In the genomic region with DNA sequence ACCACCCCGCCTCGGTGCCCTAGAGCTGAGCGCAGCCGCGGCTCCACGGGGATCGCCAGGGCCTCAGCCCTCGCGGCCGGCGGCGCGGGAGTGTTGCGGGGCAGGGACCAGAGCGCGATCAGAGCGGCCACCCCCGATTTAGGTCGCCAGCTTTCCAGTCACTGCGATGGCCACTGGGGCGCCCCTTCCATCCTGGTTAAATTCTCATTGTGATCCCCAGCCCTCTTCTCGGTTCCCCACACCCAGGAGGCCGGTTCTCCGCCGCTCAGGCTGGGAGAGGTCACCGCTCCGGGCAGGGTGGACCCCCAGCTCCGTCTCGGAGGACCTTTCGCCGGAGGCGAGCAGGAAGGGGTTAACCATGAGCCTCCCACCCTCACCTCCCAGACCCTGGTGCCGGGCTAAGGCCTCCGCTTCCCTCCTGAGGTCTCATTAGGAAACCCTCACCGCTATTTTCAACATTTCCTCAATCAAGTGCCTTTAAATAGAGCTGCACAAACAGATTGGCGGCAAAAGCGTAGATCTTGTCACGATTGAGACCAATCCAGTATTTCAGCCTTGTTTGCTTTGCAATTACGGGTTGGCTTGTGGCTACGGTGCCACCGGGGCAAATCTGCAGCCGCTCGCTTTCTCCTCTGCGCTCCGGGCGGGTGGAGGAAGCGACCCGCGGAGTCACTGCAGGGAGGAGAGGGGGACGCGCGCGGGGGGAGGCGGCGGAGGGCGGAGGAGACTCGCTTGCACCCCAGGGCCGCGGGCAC, we compare ENCODE assay signal across 1 cellular context.
TF ChIP-seq lines count a peak whose summit lies in the region.

No MANE protein-coding gene starts in this region.

TF ChIP-seq in HEK293, 187 proteins besides CTCF, POLR2A, EP300 and RAD21 (continued from another document and continues in another):
- TF ChIP-seq, protein P1, sequence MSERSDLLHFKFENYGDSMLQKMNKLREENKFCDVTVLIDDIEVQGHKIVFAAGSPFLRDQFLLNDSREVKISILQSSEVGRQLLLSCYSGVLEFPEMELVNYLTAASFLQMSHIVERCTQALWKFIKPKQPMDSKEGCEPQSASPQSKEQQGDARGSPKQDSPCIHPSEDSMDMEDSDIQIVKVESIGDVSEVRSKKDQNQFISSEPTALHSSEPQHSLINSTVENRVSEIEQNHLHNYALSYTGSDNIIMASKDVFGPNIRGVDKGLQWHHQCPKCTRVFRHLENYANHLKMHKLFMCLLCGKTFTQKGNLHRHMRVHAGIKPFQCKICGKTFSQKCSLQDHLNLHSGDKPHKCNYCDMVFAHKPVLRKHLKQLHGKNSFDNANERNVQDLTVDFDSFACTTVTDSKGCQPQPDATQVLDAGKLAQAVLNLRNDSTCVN (tag by site-specific recombination; optimal IDR thresholded peaks at IDR 0.05) = peak; percentile 69
- TF ChIP-seq SALL2 (tag by site-specific recombination; IDR thresholded peaks at IDR 0.05; ENCODE audit: borderline replicate concordance) (no peak), ZNF623 (tag by site-specific recombination; IDR thresholded peaks at IDR 0.05) (no peak), GLIS1 (tag by site-specific recombination; IDR thresholded peaks at IDR 0.05) (peak; percentile 17; the same call in 1 of the 2 replicates), MZF1 (tag by site-specific recombination; IDR thresholded peaks at IDR 0.05; ENCODE audit: borderline replicate concordance) (no peak), ZNF202 (tag by site-specific recombination; IDR thresholded peaks at IDR 0.05; ENCODE audit: borderline replicate concordance) (peak; percentile 78; the same call in 1 of the 2 replicates), KLF8 (tag by site-specific recombination; IDR thresholded peaks at IDR 0.05) (no peak), ZFP69B (tag by site-specific recombination; IDR thresholded peaks at IDR 0.05) (no peak), ZNF707 (tag by site-specific recombination; IDR thresholded peaks at IDR 0.05) (no peak), ZBTB17 (tag by site-specific recombination; IDR thresholded peaks at IDR 0.05) (peak; percentile 35; the same call in 1 of the 2 replicates), ZIC2 (tag by site-specific recombination; IDR thresholded peaks at IDR 0.05) (peak; percentile 90), ZNF473 (tag by site-specific recombination; IDR thresholded peaks at IDR 0.05) (no peak), ZNF394 (tag by site-specific recombination; IDR thresholded peaks at IDR 0.05; ENCODE audit: borderline replicate concordance) (no peak), ZNF624 (tag by site-specific recombination; IDR thresholded peaks at IDR 0.05) (no peak), ZXDB (tag by site-specific recombination; IDR thresholded peaks at IDR 0.05) (no peak), ZNF423 (tag by site-specific recombination; IDR thresholded peaks at IDR 0.05) (peak; percentile 79), YY1 (tag by site-specific recombination; IDR thresholded peaks at IDR 0.05) (no peak), ZNF132 (tag by site-specific recombination; IDR thresholded peaks at IDR 0.05; ENCODE audit: borderline replicate concordance) (no peak), ZNF561 (tag by site-specific recombination; IDR thresholded peaks at IDR 0.05; ENCODE audit: borderline replicate concordance) (no peak), ZNF37A (tag by site-specific recombination; IDR thresholded peaks at IDR 0.05) (no peak), SP7 (tag by site-specific recombination; IDR thresholded peaks at IDR 0.05) (no peak), ZNF521 (tag by site-specific recombination; IDR thresholded peaks at IDR 0.05) (no peak), HOXC10 (CRISPR knock-in tag; IDR thresholded peaks at IDR 0.05) (no peak)
- TF ChIP-seq, protein P2, sequence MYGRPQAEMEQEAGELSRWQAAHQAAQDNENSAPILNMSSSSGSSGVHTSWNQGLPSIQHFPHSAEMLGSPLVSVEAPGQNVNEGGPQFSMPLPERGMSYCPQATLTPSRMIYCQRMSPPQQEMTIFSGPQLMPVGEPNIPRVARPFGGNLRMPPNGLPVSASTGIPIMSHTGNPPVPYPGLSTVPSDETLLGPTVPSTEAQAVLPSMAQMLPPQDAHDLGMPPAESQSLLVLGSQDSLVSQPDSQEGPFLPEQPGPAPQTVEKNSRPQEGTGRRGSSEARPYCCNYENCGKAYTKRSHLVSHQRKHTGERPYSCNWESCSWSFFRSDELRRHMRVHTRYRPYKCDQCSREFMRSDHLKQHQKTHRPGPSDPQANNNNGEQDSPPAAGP (tag by site-specific recombination; IDR thresholded peaks at IDR 0.05) = no peak
- TF ChIP-seq, protein P3, sequence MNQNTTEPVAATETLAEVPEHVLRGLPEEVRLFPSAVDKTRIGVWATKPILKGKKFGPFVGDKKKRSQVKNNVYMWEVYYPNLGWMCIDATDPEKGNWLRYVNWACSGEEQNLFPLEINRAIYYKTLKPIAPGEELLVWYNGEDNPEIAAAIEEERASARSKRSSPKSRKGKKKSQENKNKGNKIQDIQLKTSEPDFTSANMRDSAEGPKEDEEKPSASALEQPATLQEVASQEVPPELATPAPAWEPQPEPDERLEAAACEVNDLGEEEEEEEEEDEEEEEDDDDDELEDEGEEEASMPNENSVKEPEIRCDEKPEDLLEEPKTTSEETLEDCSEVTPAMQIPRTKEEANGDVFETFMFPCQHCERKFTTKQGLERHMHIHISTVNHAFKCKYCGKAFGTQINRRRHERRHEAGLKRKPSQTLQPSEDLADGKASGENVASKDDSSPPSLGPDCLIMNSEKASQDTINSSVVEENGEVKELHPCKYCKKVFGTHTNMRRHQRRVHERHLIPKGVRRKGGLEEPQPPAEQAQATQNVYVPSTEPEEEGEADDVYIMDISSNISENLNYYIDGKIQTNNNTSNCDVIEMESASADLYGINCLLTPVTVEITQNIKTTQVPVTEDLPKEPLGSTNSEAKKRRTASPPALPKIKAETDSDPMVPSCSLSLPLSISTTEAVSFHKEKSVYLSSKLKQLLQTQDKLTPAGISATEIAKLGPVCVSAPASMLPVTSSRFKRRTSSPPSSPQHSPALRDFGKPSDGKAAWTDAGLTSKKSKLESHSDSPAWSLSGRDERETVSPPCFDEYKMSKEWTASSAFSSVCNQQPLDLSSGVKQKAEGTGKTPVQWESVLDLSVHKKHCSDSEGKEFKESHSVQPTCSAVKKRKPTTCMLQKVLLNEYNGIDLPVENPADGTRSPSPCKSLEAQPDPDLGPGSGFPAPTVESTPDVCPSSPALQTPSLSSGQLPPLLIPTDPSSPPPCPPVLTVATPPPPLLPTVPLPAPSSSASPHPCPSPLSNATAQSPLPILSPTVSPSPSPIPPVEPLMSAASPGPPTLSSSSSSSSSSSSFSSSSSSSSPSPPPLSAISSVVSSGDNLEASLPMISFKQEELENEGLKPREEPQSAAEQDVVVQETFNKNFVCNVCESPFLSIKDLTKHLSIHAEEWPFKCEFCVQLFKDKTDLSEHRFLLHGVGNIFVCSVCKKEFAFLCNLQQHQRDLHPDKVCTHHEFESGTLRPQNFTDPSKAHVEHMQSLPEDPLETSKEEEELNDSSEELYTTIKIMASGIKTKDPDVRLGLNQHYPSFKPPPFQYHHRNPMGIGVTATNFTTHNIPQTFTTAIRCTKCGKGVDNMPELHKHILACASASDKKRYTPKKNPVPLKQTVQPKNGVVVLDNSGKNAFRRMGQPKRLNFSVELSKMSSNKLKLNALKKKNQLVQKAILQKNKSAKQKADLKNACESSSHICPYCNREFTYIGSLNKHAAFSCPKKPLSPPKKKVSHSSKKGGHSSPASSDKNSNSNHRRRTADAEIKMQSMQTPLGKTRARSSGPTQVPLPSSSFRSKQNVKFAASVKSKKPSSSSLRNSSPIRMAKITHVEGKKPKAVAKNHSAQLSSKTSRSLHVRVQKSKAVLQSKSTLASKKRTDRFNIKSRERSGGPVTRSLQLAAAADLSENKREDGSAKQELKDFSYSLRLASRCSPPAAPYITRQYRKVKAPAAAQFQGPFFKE (tag by site-specific recombination; IDR thresholded peaks at IDR 0.05; ENCODE audit: borderline replicate concordance) = no peak
- TF ChIP-seq, protein P4, sequence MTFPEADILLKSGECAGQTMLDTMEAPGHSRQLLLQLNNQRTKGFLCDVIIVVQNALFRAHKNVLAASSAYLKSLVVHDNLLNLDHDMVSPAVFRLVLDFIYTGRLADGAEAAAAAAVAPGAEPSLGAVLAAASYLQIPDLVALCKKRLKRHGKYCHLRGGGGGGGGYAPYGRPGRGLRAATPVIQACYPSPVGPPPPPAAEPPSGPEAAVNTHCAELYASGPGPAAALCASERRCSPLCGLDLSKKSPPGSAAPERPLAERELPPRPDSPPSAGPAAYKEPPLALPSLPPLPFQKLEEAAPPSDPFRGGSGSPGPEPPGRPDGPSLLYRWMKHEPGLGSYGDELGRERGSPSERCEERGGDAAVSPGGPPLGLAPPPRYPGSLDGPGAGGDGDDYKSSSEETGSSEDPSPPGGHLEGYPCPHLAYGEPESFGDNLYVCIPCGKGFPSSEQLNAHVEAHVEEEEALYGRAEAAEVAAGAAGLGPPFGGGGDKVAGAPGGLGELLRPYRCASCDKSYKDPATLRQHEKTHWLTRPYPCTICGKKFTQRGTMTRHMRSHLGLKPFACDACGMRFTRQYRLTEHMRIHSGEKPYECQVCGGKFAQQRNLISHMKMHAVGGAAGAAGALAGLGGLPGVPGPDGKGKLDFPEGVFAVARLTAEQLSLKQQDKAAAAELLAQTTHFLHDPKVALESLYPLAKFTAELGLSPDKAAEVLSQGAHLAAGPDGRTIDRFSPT (tag by site-specific recombination; IDR thresholded peaks at IDR 0.05) = 0 out of 2 replicates have a peak, but pooled peaks have one; percentile 10
- TF ChIP-seq, protein P5, sequence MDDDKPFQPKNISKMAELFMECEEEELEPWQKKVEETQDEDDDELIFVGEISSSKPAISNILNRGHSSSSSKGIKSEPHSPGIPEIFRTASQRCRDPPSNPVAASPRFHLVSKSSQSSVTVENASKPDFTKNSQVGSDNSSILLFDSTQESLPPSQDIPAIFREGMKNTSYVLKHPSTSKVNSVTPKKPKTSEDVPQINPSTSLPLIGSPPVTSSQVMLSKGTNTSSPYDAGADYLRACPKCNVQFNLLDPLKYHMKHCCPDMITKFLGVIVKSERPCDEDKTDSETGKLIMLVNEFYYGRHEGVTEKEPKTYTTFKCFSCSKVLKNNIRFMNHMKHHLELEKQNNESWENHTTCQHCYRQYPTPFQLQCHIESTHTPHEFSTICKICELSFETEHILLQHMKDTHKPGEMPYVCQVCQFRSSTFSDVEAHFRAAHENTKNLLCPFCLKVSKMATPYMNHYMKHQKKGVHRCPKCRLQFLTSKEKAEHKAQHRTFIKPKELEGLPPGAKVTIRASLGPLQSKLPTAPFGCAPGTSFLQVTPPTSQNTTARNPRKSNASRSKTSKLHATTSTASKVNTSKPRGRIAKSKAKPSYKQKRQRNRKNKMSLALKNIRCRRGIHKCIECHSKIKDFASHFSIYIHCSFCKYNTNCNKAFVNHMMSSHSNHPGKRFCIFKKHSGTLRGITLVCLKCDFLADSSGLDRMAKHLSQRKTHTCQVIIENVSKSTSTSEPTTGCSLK (tag by site-specific recombination; IDR thresholded peaks at IDR 0.05) = no peak
- TF ChIP-seq, protein P6, sequence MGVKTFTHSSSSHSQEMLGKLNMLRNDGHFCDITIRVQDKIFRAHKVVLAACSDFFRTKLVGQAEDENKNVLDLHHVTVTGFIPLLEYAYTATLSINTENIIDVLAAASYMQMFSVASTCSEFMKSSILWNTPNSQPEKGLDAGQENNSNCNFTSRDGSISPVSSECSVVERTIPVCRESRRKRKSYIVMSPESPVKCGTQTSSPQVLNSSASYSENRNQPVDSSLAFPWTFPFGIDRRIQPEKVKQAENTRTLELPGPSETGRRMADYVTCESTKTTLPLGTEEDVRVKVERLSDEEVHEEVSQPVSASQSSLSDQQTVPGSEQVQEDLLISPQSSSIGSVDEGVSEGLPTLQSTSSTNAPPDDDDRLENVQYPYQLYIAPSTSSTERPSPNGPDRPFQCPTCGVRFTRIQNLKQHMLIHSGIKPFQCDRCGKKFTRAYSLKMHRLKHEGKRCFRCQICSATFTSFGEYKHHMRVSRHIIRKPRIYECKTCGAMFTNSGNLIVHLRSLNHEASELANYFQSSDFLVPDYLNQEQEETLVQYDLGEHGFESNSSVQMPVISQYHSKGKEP (tag by site-specific recombination; IDR thresholded peaks at IDR 0.05) = no peak
- TF ChIP-seq, protein P7, sequence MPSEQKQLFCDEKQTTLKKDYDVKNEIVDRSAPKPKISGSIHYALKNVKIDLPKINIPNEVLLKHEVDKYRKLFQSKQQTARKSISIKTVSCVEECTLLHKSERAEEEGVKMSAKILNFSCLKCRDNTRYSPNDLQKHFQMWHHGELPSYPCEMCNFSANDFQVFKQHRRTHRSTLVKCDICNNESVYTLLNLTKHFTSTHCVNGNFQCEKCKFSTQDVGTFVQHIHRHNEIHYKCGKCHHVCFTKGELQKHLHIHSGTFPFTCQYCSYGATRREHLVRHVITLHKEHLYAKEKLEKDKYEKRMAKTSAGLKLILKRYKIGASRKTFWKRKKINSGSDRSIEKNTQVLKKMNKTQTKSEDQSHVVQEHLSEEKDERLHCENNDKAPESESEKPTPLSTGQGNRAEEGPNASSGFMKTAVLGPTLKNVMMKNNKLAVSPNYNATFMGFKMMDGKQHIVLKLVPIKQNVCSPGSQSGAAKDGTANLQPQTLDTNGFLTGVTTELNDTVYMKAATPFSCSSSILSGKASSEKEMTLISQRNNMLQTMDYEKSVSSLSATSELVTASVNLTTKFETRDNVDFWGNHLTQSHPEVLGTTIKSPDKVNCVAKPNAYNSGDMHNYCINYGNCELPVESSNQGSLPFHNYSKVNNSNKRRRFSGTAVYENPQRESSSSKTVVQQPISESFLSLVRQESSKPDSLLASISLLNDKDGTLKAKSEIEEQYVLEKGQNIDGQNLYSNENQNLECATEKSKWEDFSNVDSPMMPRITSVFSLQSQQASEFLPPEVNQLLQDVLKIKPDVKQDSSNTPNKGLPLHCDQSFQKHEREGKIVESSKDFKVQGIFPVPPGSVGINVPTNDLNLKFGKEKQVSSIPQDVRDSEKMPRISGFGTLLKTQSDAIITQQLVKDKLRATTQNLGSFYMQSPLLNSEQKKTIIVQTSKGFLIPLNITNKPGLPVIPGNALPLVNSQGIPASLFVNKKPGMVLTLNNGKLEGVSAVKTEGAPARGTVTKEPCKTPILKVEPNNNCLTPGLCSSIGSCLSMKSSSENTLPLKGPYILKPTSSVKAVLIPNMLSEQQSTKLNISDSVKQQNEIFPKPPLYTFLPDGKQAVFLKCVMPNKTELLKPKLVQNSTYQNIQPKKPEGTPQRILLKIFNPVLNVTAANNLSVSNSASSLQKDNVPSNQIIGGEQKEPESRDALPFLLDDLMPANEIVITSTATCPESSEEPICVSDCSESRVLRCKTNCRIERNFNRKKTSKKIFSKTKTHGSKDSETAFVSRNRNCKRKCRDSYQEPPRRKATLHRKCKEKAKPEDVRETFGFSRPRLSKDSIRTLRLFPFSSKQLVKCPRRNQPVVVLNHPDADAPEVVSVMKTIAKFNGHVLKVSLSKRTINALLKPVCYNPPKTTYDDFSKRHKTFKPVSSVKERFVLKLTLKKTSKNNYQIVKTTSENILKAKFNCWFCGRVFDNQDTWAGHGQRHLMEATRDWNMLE (tag by site-specific recombination; conservative IDR thresholded peaks at IDR 0.05; ENCODE audit: low read depth) = no peak
- TF ChIP-seq, protein P8, sequence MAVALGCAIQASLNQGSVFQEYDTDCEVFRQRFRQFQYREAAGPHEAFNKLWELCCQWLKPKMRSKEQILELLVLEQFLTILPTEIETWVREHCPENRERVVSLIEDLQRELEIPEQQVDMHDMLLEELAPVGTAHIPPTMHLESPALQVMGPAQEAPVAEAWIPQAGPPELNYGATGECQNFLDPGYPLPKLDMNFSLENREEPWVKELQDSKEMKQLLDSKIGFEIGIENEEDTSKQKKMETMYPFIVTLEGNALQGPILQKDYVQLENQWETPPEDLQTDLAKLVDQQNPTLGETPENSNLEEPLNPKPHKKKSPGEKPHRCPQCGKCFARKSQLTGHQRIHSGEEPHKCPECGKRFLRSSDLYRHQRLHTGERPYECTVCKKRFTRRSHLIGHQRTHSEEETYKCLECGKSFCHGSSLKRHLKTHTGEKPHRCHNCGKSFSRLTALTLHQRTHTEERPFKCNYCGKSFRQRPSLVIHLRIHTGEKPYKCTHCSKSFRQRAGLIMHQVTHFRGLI (tag by site-specific recombination; IDR thresholded peaks at IDR 0.05) = no peak
